ENCODE assay signal across 11 cellular contexts in genomic region chr14:47674148-47674545, GRCh38. TPM values are rescaled to one million over a fixed set of nuclear protein-coding genes. Genes with fewer than 3 reads are reported as not detected.
A peak's percentile ranks its signal among the peaks of the same experiment; 100 is the strongest.
DNase-seq lines count a peak whose midpoint lies in the region; ATAC-seq and TF ChIP-seq lines count a peak whose summit lies in the region.
"Had no signal": no experiment of that assay in that cellular context is flagged by ENCODE, and none has a peak within 500 bp of the region (broad histone marks: within the 10 kb centered on the region; RNA-seq: fewer than 3 reads in every experiment).

No MANE protein-coding gene starts in this region.

- no peaks in the 10 kb centered on the region for H3K36me3 Mint-ChIP-seq in activated naive CD4-positive, alpha-beta T cell treated with anti-CD3 and anti-CD28 coated beads, Interleukin-2, amount 10 ng/mL, durations not matched to agents 7 days and 5 days
- H3K36me3 Mint-ChIP-seq in WTC11: peaks cover 3% of the 10 kb centered on the region; the same call in 1 of the 2 replicates
- no peaks in the 10 kb centered on the region for H3K36me3 Mint-ChIP-seq in CD4-positive, alpha-beta T cell (ENCODE audit: low read depth)

- POLR2A ChIA-PET in WTC11 (lab: Charles Lee): no interaction called here
- POLR2A ChIA-PET in CD4-positive, alpha-beta T cell (lab: Charles Lee): no interaction called here

- no peaks in the 10 kb centered on the region for H3K9me3 Mint-ChIP-seq in activated naive CD4-positive, alpha-beta T cell treated with anti-CD3 and anti-CD28 coated beads, Interleukin-2, amount 10 ng/mL, durations not matched to agents 7 days and 5 days
- H3K9me3 Mint-ChIP-seq in WTC11: peaks cover 12% of the 10 kb centered on the region
- H3K9me3 Mint-ChIP-seq in CD4-positive, alpha-beta T cell: no peaks in the 10 kb centered on the region
- H3K9me3 Mint-ChIP-seq: activated T-helper 1 cell treated with anti-CD3 and anti-CD28 coated beads, Interleukin-12 subunit alpha, Interleukin-12 subunit beta, Interleukin-2, Interleukin-4 antibody, amounts not matched to agents 30 ng/mL and 10 ng/mL and 1 ng/mL, durations not matched to agents 14 hours and 24 hours and 36 hours; natural killer cell treated with Interleukin-12 subunit alpha and Interleukin-12 subunit beta and Interleukin-15 and Interleukin-18, amount 100 ng/mL, for 72 hours had no signal

- intact Hi-C loops in testis (cut with DNase I; ENCODE audit: low total_unique reads): no loop called here
- intact Hi-C loops in CD4-positive, alpha-beta T cell (cut with DNase I, micrococcal nuclease): no loop called here

- no peak for TF ChIP-seq POLR2A in testis (IDR thresholded peaks at IDR 0.05)

- no peak overlapping the region for H3K27ac ChIP-seq in testis
- H3K27ac ChIP-seq in CD4-positive, alpha-beta T cell (ENCODE audit: low read depth, low read length): no peak overlapping the region

- no peak overlapping the region for H3K4me3 Mint-ChIP-seq in activated naive CD4-positive, alpha-beta T cell treated with anti-CD3 and anti-CD28 coated beads, Interleukin-2, amount 10 ng/mL, durations not matched to agents 7 days and 5 days
- peak overlapping the region; percentile 81 for H3K4me3 Mint-ChIP-seq in WTC11
- H3K4me3 Mint-ChIP-seq in CD4-positive, alpha-beta T cell: no peak overlapping the region
- H3K4me3 Mint-ChIP-seq: activated T-helper 1 cell treated with anti-CD3 and anti-CD28 coated beads, Interleukin-12 subunit alpha, Interleukin-12 subunit beta, Interleukin-2, Interleukin-4 antibody, amounts not matched to agents 30 ng/mL and 10 ng/mL and 1 ng/mL, durations not matched to agents 14 hours and 24 hours and 36 hours; natural killer cell treated with Interleukin-12 subunit alpha and Interleukin-12 subunit beta and Interleukin-15 and Interleukin-18, amount 100 ng/mL, for 72 hours had no signal

- H3K27me3 Mint-ChIP-seq in activated naive CD4-positive, alpha-beta T cell treated with anti-CD3 and anti-CD28 coated beads, Interleukin-2, amount 10 ng/mL, durations not matched to agents 7 days and 5 days: peaks cover 52% of the 10 kb centered on the region
- H3K27me3 Mint-ChIP-seq in WTC11 (ENCODE audit: low read depth): peaks cover 76% of the 10 kb centered on the region
- H3K27me3 Mint-ChIP-seq in CD4-positive, alpha-beta T cell: peaks cover 47% of the 10 kb centered on the region

- no peaks in the 10 kb centered on the region for H3K9me3 ChIP-seq in testis
- H3K9me3 ChIP-seq in CD4-positive, alpha-beta T cell (ENCODE audit: control insufficient read depth, low read length): no peaks in the 10 kb centered on the region

- H3K4me3 ChIP-seq in testis: peak overlapping the region; percentile 43 to 48
- H3K4me3 ChIP-seq: K562 had no signal

- H3K4me1 ChIP-seq in testis: peaks cover 14% of the 10 kb centered on the region

- CTCF ChIA-PET in activated naive CD4-positive, alpha-beta T cell treated with anti-CD3 and anti-CD28 coated beads, Interleukin-2, amount 10 ng/mL, durations not matched to agents 7 days and 5 days (lab: Charles Lee): no interaction called here
- CTCF ChIA-PET in WTC11 (lab: Charles Lee): no interaction called here
- CTCF ChIA-PET in CD4-positive, alpha-beta T cell (lab: Charles Lee): no interaction called here

- DNase-seq in activated naive CD4-positive, alpha-beta T cell treated with anti-CD3 and anti-CD28 coated beads, Interleukin-2, amount 10 ng/mL, durations not matched to agents 7 days and 5 days: no peak
- DNase-seq in activated naive CD4-positive, alpha-beta T cell treated with Interleukin-2 at 50 U/mL for 16 hours: no peak
- DNase-seq in WTC11 (ENCODE audit: low spot score) (peak; percentile 33), left kidney (ENCODE audit: low read depth, low spot score) (peak; percentile 82), testis (no peak)
- no peak for DNase-seq in stimulated activated CD4-positive, alpha-beta T cell treated with anti-CD3 and anti-CD28 coated beads, Interleukin-1b, Interleukin-23, amount 100 ng/mL, for 48 hours
- no peak for DNase-seq in CD4-positive, alpha-beta T cell
- no peak for DNase-seq in stimulated activated naive CD4-positive, alpha-beta T cell (lab: John Stamatoyannopoulos, UW)

- H3K27ac Mint-ChIP-seq in activated naive CD4-positive, alpha-beta T cell treated with anti-CD3 and anti-CD28 coated beads, Interleukin-2, amount 10 ng/mL, durations not matched to agents 7 days and 5 days: peak overlapping the region; percentile 62
- no peak overlapping the region for H3K27ac Mint-ChIP-seq in WTC11
- no peak overlapping the region for H3K27ac Mint-ChIP-seq in CD4-positive, alpha-beta T cell
- H3K27ac Mint-ChIP-seq: activated T-helper 1 cell treated with anti-CD3 and anti-CD28 coated beads, Interleukin-12 subunit alpha, Interleukin-12 subunit beta, Interleukin-2, Interleukin-4 antibody, amounts not matched to agents 30 ng/mL and 10 ng/mL and 1 ng/mL, durations not matched to agents 14 hours and 24 hours and 36 hours; natural killer cell treated with Interleukin-12 subunit alpha and Interleukin-12 subunit beta and Interleukin-15 and Interleukin-18, amount 100 ng/mL, for 72 hours had no signal

- TF ChIP-seq CTCF in WTC11 (IDR thresholded peaks at IDR 0.05) (no peak), testis (IDR thresholded peaks at IDR 0.05) (no peak)
- TF ChIP-seq CTCF in CD4-positive, alpha-beta T cell (IDR thresholded peaks at IDR 0.05): no peak

- H3K4me1 Mint-ChIP-seq in activated naive CD4-positive, alpha-beta T cell treated with anti-CD3 and anti-CD28 coated beads, Interleukin-2, amount 10 ng/mL, durations not matched to agents 7 days and 5 days: peaks cover 5% of the 10 kb centered on the region
- peaks cover 13% of the 10 kb centered on the region for H3K4me1 Mint-ChIP-seq in WTC11
- H3K4me1 Mint-ChIP-seq in CD4-positive, alpha-beta T cell (ENCODE audit: low read depth): no peaks in the 10 kb centered on the region

- no peaks in the 10 kb centered on the region for H3K36me3 ChIP-seq in testis (ENCODE audit: low read depth, missing control alignments)

- ATAC-seq in WTC11: peak; percentile 6
- ATAC-seq in CD4-positive, alpha-beta T cell (ENCODE audit: poor library complexity): no peak
- ATAC-seq: K562; natural killer cell treated with Interleukin-12 subunit alpha and Interleukin-12 subunit beta and Interleukin-15 and Interleukin-18, amount 100 ng/mL, for 72 hours had no signal

- no peaks in the 10 kb centered on the region for H3K27me3 ChIP-seq in testis
- peaks cover 49% of the 10 kb centered on the region for H3K27me3 ChIP-seq in CD4-positive, alpha-beta T cell (ENCODE audit: control insufficient read depth, insufficient read depth, low read length)

- WGBS in testis, 2 donors: 0 to 1% methylated on average over 23 to 36 of the region's 36 CpGs

TF ChIP-seq in WTC11, 78 proteins besides CTCF, POLR2A, EP300 and RAD21:
- TF ChIP-seq, protein P1, sequence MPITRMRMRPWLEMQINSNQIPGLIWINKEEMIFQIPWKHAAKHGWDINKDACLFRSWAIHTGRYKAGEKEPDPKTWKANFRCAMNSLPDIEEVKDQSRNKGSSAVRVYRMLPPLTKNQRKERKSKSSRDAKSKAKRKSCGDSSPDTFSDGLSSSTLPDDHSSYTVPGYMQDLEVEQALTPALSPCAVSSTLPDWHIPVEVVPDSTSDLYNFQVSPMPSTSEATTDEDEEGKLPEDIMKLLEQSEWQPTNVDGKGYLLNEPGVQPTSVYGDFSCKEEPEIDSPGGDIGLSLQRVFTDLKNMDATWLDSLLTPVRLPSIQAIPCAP (CRISPR knock-in tag; IDR thresholded peaks at IDR 0.05): no peak
- TF ChIP-seq KAT7 (CRISPR knock-in tag; IDR thresholded peaks at IDR 0.05; ENCODE audit: borderline replicate concordance): 0 out of 2 replicates have a peak, but pooled peaks have one; percentile 22
TF ChIP-seq in WTC11: peak in this region for 1.

RNA-seq across cellular contexts. Expression of gene MDGA2, which starts 1.3 kb away (rescaled TPM):
- total RNA-seq in WTC11 (2021) (1.8 to 4.9 TPM (median 2.1 TPM) in 3 replicates), testis (1 to 10 TPM; 3.9 to 8.4 TPM)
- polyA plus RNA-seq in testis (ENCODE audit: insufficient read depth, low read depth, low replicate concordance): 11.6 TPM
- not detected for total RNA-seq in CD4-positive, alpha-beta T cell
- total RNA-seq: activated T-helper 1 cell treated with anti-CD3 and anti-CD28 coated beads, Interleukin-12 subunit alpha, Interleukin-12 subunit beta, Interleukin-2, Interleukin-4 antibody, amounts not matched to agents 30 ng/mL and 10 ng/mL and 1 ng/mL, durations not matched to agents 14 hours and 24 hours and 36 hours; natural killer cell treated with Interleukin-12 subunit alpha and Interleukin-12 subunit beta and Interleukin-15 and Interleukin-18, amount 100 ng/mL, for 72 hours had no signal

Comparison
In these comparisons a context has a peak if more than half of its experiments do, and no peak if none do; other contexts are left out.
1. DNase-seq: peak in WTC11 (single experiment) and left kidney (single experiment); none in activated naive CD4-positive, alpha-beta T cell treated with anti-CD3 and anti-CD28 coated beads, Interleukin-2, amount 10 ng/mL, durations not matched to agents 7 days and 5 days (single experiment), activated naive CD4-positive, alpha-beta T cell treated with Interleukin-2 at 50 U/mL for 16 hours (single experiment), testis (single experiment), stimulated activated CD4-positive, alpha-beta T cell treated with anti-CD3 and anti-CD28 coated beads, Interleukin-1b, Interleukin-23, amount 100 ng/mL, for 48 hours (single experiment), CD4-positive, alpha-beta T cell (0 of 10) and stimulated activated naive CD4-positive, alpha-beta T cell (0 of 6).